Comparison of ENCODE assay signal across 27 cellular contexts in the genomic region with DNA sequence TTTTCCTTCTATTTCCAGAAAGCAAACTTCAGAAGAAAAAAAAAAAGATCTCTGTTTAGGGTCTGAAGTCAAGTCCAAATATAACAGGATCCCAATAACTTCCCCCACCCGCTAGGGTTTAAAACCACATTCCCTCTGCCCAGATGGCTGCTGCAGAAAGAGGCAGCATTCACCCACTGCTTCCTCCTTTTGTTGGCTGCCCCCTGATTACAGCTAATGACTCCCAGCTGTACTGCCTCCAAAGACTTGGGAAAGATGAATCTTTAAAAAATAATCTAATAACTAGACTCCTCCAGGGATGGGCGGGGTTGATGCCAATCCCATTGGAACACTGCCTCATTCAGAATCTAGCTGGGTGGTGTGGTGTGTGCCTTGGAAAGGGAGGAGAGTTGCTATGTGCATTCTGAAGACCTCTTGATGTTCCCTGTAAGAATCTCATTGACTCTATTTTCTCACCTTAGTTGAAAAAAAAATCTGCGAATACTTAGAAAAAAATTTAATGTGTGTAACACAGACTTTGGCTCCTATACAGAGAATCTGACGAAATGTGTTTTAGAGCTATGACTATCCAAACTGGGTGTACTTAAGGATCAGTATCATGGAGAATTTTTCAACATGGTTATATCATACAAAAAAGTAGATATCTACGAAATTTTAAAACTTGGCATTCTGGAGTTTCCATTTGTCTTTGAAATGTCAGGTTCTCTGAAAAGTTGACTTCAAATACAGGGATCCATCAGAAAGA.
DNase-seq lines count a peak whose midpoint lies in the region; ATAC-seq and TF ChIP-seq lines count a peak whose summit lies in the region.
"Had no signal": no experiment of that assay in that cellular context is flagged by ENCODE, and none has a peak within 500 bp of the region (broad histone marks: within the 10 kb centered on the region; RNA-seq: fewer than 3 reads in every experiment).

No MANE protein-coding gene starts in this region.

- H3K4me3 ChIP-seq in right cardiac atrium (ENCODE audit: low read length) (no peak overlapping the region), BE2C (ENCODE audit: low read depth, low read length) (no peak overlapping the region)
- no peak overlapping the region for H3K4me3 ChIP-seq in naive thymus-derived CD4-positive, alpha-beta T cell (ENCODE audit: low read length)
- H3K4me3 ChIP-seq: HAP-1, K562, lung, mucosa of descending colon, pancreas had no signal

- CTCF ChIA-PET in naive thymus-derived CD4-positive, alpha-beta T cell (lab: Charles Lee) = interaction anchor here (1.0 kb wide), 1 partner anchor 31 kb away, joined by 3 read pairs; no protein-coding TSS in a partner anchor

- H3K4me1 Mint-ChIP-seq in naive thymus-derived CD4-positive, alpha-beta T cell = no peaks in the 10 kb centered on the region
- H3K4me1 Mint-ChIP-seq: activated naive CD8-positive, alpha-beta T cell treated with anti-CD3 and anti-CD28 coated beads, Interleukin-2, amount 50 U/mL, for 24 hours; central memory CD8-positive, alpha-beta T cell; nephron progenitor cell had no signal

- ATAC-seq in right cardiac atrium (peak in 1 of 2 donors; percentile 60), Right ventricle myocardium superior (ENCODE audit: poor library complexity) (no peak), SK-N-SH treated with all-trans-retinoic acid at 6 μM for 48 hours (no peak; the same call in 2 of the 3 replicates)
- ATAC-seq in naive thymus-derived CD4-positive, alpha-beta T cell = no peak
- ATAC-seq: activated naive CD8-positive, alpha-beta T cell treated with anti-CD3 and anti-CD28 coated beads, Interleukin-2, amount 50 U/mL, for 24 hours; K562; mucosa of descending colon; pancreas had no signal

- no peak overlapping the region for H3K4me3 Mint-ChIP-seq in naive thymus-derived CD4-positive, alpha-beta T cell
- H3K4me3 Mint-ChIP-seq: activated naive CD8-positive, alpha-beta T cell treated with anti-CD3 and anti-CD28 coated beads, Interleukin-2, amount 50 U/mL, for 24 hours; central memory CD8-positive, alpha-beta T cell; dendritic cell treated with granulocyte-macrophage colony-stimulating factor and Interleukin-4, amounts not matched to agents 40 ng/mL and 50 ng/mL, for 4 days; nephron progenitor cell; T-helper 2 cell treated with Interferon-gamma antibody and Interleukin-4, amounts not matched to agents 5 μg/mL and 100 μg/mL, for 36 hours had no signal

- no peaks in the 10 kb centered on the region for H3K36me3 ChIP-seq in BE2C
- no peaks in the 10 kb centered on the region for H3K36me3 ChIP-seq in naive thymus-derived CD4-positive, alpha-beta T cell (ENCODE audit: control insufficient read depth in 2 of 3, insufficient read depth in 3 of 3, low read length in 3 of 3)
- H3K36me3 ChIP-seq: HAP-1, pancreas had no signal

- no peak for TF ChIP-seq CTCF in BE2C (IDR thresholded peaks at IDR 0.05; ENCODE audit: low read depth, low read length)

- H3K27ac Mint-ChIP-seq in naive thymus-derived CD4-positive, alpha-beta T cell = no peak overlapping the region
- H3K27ac Mint-ChIP-seq: activated naive CD8-positive, alpha-beta T cell treated with anti-CD3 and anti-CD28 coated beads, Interleukin-2, amount 50 U/mL, for 24 hours; dendritic cell treated with granulocyte-macrophage colony-stimulating factor and Interleukin-4, amounts not matched to agents 40 ng/mL and 50 ng/mL, for 4 days; nephron progenitor cell; T-helper 2 cell treated with Interferon-gamma antibody and Interleukin-4, amounts not matched to agents 5 μg/mL and 100 μg/mL, for 36 hours had no signal

- H3K27me3 Mint-ChIP-seq in naive thymus-derived CD4-positive, alpha-beta T cell = peaks cover 9 to 38% (median 28%) of the 10 kb centered on the region in 5 donors

- no peak overlapping the region for H3K27ac ChIP-seq in right cardiac atrium (ENCODE audit: low read length)
- no peak overlapping the region for H3K27ac ChIP-seq in naive thymus-derived CD4-positive, alpha-beta T cell (ENCODE audit: low read depth, low read length)
- H3K27ac ChIP-seq: pancreas had no signal

- H3K36me3 Mint-ChIP-seq in naive thymus-derived CD4-positive, alpha-beta T cell = no peaks in the 10 kb centered on the region

- DNase-seq in right cardiac atrium = peak; percentile 21 to 47 (median 29)
- no peak for DNase-seq in Right ventricle myocardium superior
- DNase-seq in fibroblast of the conjunctiva (ENCODE audit: low read depth) = peak; percentile 31
- no peak for DNase-seq in BE2C
- no peak for DNase-seq in activated T-cell treated with anti-CD3 and anti-CD28 coated beads for 4 hours
- no peak for DNase-seq in DMS 273 (lab: John Stamatoyannopoulos, UW; ENCODE audit: unreplicated experiment)
- DNase-seq in naive thymus-derived CD4-positive, alpha-beta T cell = no peak
- DNase-seq: activated CD4-positive, alpha-beta T cell treated with anti-CD3 and anti-CD28 coated beads for 4 hours; activated CD8-positive, alpha-beta memory T cell treated with anti-CD3 and anti-CD28 coated beads for 24 hours; activated gamma-delta T cell; activated naive CD8-positive, alpha-beta T cell treated with anti-CD3 and anti-CD28 coated beads, Interleukin-2, amount 50 U/mL, for 24 hours; activated T-cell treated with anti-CD3 and anti-CD28 coated beads, Interleukin-2, amount 50 U/mL, for 1 hour; C1 segment of cervical spinal cord; DND-41; mucosa of descending colon; nephron progenitor cell; pancreas; RPMI8226; stimulated activated CD4-positive, alpha-beta T cell treated with anti-CD3 and anti-CD28 coated beads, Interleukin-2, amount 100 ng/mL, for 48 hours; trophoblast cell had no signal

- intact Hi-C loops in right cardiac atrium (cut with DNase I) (no loop called here), Right ventricle myocardium superior (cut with DNase I) (no loop called here)
- intact Hi-C loops in naive thymus-derived CD4-positive, alpha-beta T cell (cut with micrococcal nuclease) = no loop called here

- POLR2A ChIA-PET in naive thymus-derived CD4-positive, alpha-beta T cell (lab: Charles Lee) = no interaction called here

- H3K4me1 ChIP-seq in right cardiac atrium (ENCODE audit: control insufficient read depth, insufficient read depth, low read length) = no peaks in the 10 kb centered on the region
- no peaks in the 10 kb centered on the region for H3K4me1 ChIP-seq in BE2C
- H3K4me1 ChIP-seq in naive thymus-derived CD4-positive, alpha-beta T cell (ENCODE audit: control insufficient read depth in 2 of 2, insufficient read depth in 2 of 2, low read length in 2 of 2) = no peaks in the 10 kb centered on the region
- H3K4me1 ChIP-seq: HAP-1, pancreas had no signal

- no peaks in the 10 kb centered on the region for H3K9me3 Mint-ChIP-seq in naive thymus-derived CD4-positive, alpha-beta T cell
- H3K9me3 Mint-ChIP-seq: activated naive CD8-positive, alpha-beta T cell treated with anti-CD3 and anti-CD28 coated beads, Interleukin-2, amount 50 U/mL, for 24 hours; central memory CD8-positive, alpha-beta T cell; nephron progenitor cell; T-helper 2 cell treated with Interferon-gamma antibody and Interleukin-4, amounts not matched to agents 5 μg/mL and 100 μg/mL, for 36 hours had no signal

- H3K9me3 ChIP-seq in right cardiac atrium (ENCODE audit: control insufficient read depth, low read length) (no peaks in the 10 kb centered on the region), BE2C (no peaks in the 10 kb centered on the region)
- H3K9me3 ChIP-seq in naive thymus-derived CD4-positive, alpha-beta T cell (ENCODE audit: control insufficient read depth in 2 of 3, low read length in 3 of 3) = no peaks in the 10 kb centered on the region
- H3K9me3 ChIP-seq: HAP-1, mucosa of descending colon, pancreas had no signal

- H3K27me3 ChIP-seq in right cardiac atrium (ENCODE audit: control insufficient read depth, insufficient read depth) (no peaks in the 10 kb centered on the region), BE2C (no peaks in the 10 kb centered on the region)
- H3K27me3 ChIP-seq in naive thymus-derived CD4-positive, alpha-beta T cell (ENCODE audit: control insufficient read depth in 2 of 2, insufficient read depth in 2 of 2, low read length in 2 of 2) = no peaks in the 10 kb centered on the region
- H3K27me3 ChIP-seq: pancreas had no signal

- WGBS in right cardiac atrium = 52% methylated on average over 5 of the region's 5 CpGs

TF ChIP-seq in SK-N-SH treated with all-trans-retinoic acid at 6 μM for 48 hours, 23 proteins besides CTCF, POLR2A, EP300 and RAD21:
- TF ChIP-seq, protein P1, sequence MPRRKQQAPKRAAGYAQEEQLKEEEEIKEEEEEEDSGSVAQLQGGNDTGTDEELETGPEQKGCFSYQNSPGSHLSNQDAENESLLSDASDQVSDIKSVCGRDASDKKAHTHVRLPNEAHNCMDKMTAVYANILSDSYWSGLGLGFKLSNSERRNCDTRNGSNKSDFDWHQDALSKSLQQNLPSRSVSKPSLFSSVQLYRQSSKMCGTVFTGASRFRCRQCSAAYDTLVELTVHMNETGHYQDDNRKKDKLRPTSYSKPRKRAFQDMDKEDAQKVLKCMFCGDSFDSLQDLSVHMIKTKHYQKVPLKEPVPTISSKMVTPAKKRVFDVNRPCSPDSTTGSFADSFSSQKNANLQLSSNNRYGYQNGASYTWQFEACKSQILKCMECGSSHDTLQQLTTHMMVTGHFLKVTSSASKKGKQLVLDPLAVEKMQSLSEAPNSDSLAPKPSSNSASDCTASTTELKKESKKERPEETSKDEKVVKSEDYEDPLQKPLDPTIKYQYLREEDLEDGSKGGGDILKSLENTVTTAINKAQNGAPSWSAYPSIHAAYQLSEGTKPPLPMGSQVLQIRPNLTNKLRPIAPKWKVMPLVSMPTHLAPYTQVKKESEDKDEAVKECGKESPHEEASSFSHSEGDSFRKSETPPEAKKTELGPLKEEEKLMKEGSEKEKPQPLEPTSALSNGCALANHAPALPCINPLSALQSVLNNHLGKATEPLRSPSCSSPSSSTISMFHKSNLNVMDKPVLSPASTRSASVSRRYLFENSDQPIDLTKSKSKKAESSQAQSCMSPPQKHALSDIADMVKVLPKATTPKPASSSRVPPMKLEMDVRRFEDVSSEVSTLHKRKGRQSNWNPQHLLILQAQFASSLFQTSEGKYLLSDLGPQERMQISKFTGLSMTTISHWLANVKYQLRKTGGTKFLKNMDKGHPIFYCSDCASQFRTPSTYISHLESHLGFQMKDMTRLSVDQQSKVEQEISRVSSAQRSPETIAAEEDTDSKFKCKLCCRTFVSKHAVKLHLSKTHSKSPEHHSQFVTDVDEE (CRISPR knock-in tag; IDR thresholded peaks at IDR 0.05) = 0 out of 2 replicates have a peak, but pooled peaks have one; percentile 47
- TF ChIP-seq TCF4 (CRISPR knock-in tag; IDR thresholded peaks at IDR 0.05; ENCODE audit: borderline replicate concordance) (peak; percentile 62; the same call in 1 of the 2 replicates), BACH2 (CRISPR knock-in tag; IDR thresholded peaks at IDR 0.05; ENCODE audit: borderline replicate concordance) (no peak)

Comparison
In these comparisons a context has a peak if more than half of its experiments do, and no peak if none do; other contexts are left out.
1. DNase-seq: peak in right cardiac atrium (3 of 3) and fibroblast of the conjunctiva (single experiment); none in Right ventricle myocardium superior (single experiment), BE2C (single experiment), activated T-cell treated with anti-CD3 and anti-CD28 coated beads for 4 hours (single experiment), DMS 273 (single experiment) and naive thymus-derived CD4-positive, alpha-beta T cell (0 of 9).